39 cellular contexts compared by ENCODE assay signal in the genomic region with DNA sequence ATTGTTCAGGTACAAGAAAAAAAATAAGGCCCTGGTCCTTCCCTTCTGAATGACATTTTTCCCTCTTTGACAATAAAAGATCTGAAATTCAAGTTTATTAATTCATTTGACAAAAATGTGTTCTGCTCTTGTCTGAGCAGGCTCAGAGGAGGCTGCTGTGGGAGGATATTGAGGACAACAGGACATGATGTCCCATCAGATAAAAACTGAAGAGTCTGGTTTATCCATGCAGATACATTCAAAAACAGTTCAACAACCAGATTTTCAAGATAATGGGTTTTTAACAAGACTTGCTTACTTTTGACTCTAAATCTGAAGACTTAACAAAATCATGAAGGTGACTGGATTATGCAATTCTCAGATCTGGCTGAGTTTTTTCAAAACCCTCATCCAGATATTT. TPM values are rescaled to one million over a fixed set of nuclear protein-coding genes. Genes with fewer than 3 reads are reported as not detected.
"Had no signal": no experiment of that assay in that cellular context is flagged by ENCODE, and none has a peak within 500 bp of the region (broad histone marks: within the 10 kb centered on the region; RNA-seq: fewer than 3 reads in every experiment).

No MANE protein-coding gene starts in this region.

- H3K27ac ChIP-seq: adrenal gland, body of pancreas, brain microvascular endothelial cell, breast epithelium, VCaP had no signal

- H3K27me3 Mint-ChIP-seq: activated B cell treated with CpG ODN at 0.5 μM for 24 hours; activated CD8-positive, alpha-beta T cell treated with anti-CD3 and anti-CD28 coated beads for 36 hours; activated naive CD8-positive, alpha-beta T cell treated with anti-CD3 and anti-CD28 coated beads for 36 hours; central memory CD8-positive, alpha-beta T cell had no signal

- H3K27ac Mint-ChIP-seq: activated B cell treated with CpG ODN at 0.5 μM for 24 hours; activated CD4-positive, alpha-beta memory T cell treated with anti-CD3 and anti-CD28 coated beads for 36 hours; activated CD8-positive, alpha-beta T cell treated with anti-CD3 and anti-CD28 coated beads for 36 hours; activated naive CD4-positive, alpha-beta T cell treated with anti-CD3 and anti-CD28 coated beads for 36 hours; activated naive CD4-positive, alpha-beta T cell treated with anti-CD3 and anti-CD28 coated beads, Interleukin-2, amount 50 U/mL, for 72 hours; activated naive CD8-positive, alpha-beta T cell treated with anti-CD3 and anti-CD28 coated beads for 36 hours; activated T-cell treated with anti-CD3 and anti-CD28 coated beads, Interleukin-2, amount 50 U/mL, for 72 hours; activated T-helper 1 cell treated with anti-CD3 and anti-CD28 coated beads, Interleukin-12 subunit alpha, Interleukin-12 subunit beta, Interleukin-2, Interleukin-4 antibody, amounts not matched to agents 30 ng/mL and 10 ng/mL and 1 ng/mL, durations not matched to agents 14 hours and 24 hours and 36 hours; activated T-helper 17 cell treated with anti-CD3 and anti-CD28 coated beads, Interleukin-2, amount 50 U/mL, for 72 hours; T-helper 1 cell treated with Interleukin-12 subunit alpha and Interleukin-12 subunit beta and Interleukin-4 antibody, amounts not matched to agents 30 μg/mL and 1 μg/mL, for 36 hours; T-helper 2 cell treated with Interferon-gamma antibody and Interleukin-4, amounts not matched to agents 5 μg/mL and 100 μg/mL, for 36 hours had no signal

- H3K4me3 ChIP-seq: adrenal gland, body of pancreas, breast epithelium had no signal

- H3K36me3 Mint-ChIP-seq: activated CD4-positive, alpha-beta memory T cell treated with anti-CD3 and anti-CD28 coated beads for 36 hours; activated naive CD4-positive, alpha-beta T cell treated with anti-CD3 and anti-CD28 coated beads, Interleukin-2, amount 50 U/mL, for 72 hours; activated naive CD8-positive, alpha-beta T cell treated with anti-CD3 and anti-CD28 coated beads for 36 hours had no signal

- H3K4me3 Mint-ChIP-seq: activated B cell treated with CpG ODN at 0.5 μM for 24 hours; activated CD4-positive, alpha-beta memory T cell treated with anti-CD3 and anti-CD28 coated beads for 36 hours; activated CD8-positive, alpha-beta T cell treated with anti-CD3 and anti-CD28 coated beads for 36 hours; activated naive CD4-positive, alpha-beta T cell treated with anti-CD3 and anti-CD28 coated beads for 36 hours; activated naive CD8-positive, alpha-beta T cell treated with anti-CD3 and anti-CD28 coated beads for 36 hours; activated T-cell treated with anti-CD3 and anti-CD28 coated beads, Interleukin-2, amount 50 U/mL, for 4 hours; activated T-cell treated with anti-CD3 and anti-CD28 coated beads, Interleukin-2, amount 50 U/mL, for 72 hours; activated T-helper 1 cell treated with anti-CD3 and anti-CD28 coated beads, Interleukin-12 subunit alpha, Interleukin-12 subunit beta, Interleukin-2, Interleukin-4 antibody, amounts not matched to agents 30 ng/mL and 10 ng/mL and 1 ng/mL, durations not matched to agents 14 hours and 24 hours and 36 hours; activated T-helper 17 cell treated with anti-CD3 and anti-CD28 coated beads, Interleukin-2, amount 50 U/mL, for 72 hours; central memory CD8-positive, alpha-beta T cell; T-helper 1 cell treated with Interleukin-12 subunit alpha and Interleukin-12 subunit beta and Interleukin-4 antibody, amounts not matched to agents 30 μg/mL and 1 μg/mL, for 36 hours; T-helper 2 cell treated with Interferon-gamma antibody and Interleukin-4, amounts not matched to agents 5 μg/mL and 100 μg/mL, for 36 hours had no signal

- DNase-seq: activated B cell treated with CpG ODN at 0.5 μM for 24 hours; activated CD4-positive, alpha-beta memory T cell treated with anti-CD3 and anti-CD28 coated beads for 36 hours; activated CD4-positive, alpha-beta T cell treated with anti-CD3 and anti-CD28 coated beads for 4 hours; activated CD4-positive, alpha-beta T cell treated with anti-CD3 and anti-CD28 coated beads, Interleukin-2, amount 50 U/mL, for 1 hour; activated CD4-positive, alpha-beta T cell treated with anti-CD3 and anti-CD28 coated beads, Interleukin-2, amount 50 U/mL, for 4 hours; activated CD4-positive, CD25-positive, alpha-beta regulatory T cell treated with anti-CD3 and anti-CD28 coated beads, Interleukin-2, amount 50 U/mL, for 72 hours; activated CD8-positive, alpha-beta memory T cell treated with anti-CD3 and anti-CD28 coated beads, Interleukin-2, amount 50 U/mL, for 4 hours; activated CD8-positive, alpha-beta T cell treated with anti-CD3 and anti-CD28 coated beads for 36 hours; activated effector memory CD4-positive, alpha-beta T cell treated with anti-CD3 and anti-CD28 coated beads, Interleukin-2, amount 50 U/mL, for 16 hours; activated gamma-delta T cell treated with Interleukin-2 at 50 U/mL for 16 hours; activated naive CD4-positive, alpha-beta T cell; activated naive CD4-positive, alpha-beta T cell treated with anti-CD3 and anti-CD28 coated beads for 36 hours; activated naive CD4-positive, alpha-beta T cell treated with anti-CD3 and anti-CD28 coated beads, Interleukin-2, amount 50 U/mL, for 16 hours; activated naive CD8-positive, alpha-beta T cell treated with anti-CD3 and anti-CD28 coated beads for 36 hours; activated T-cell treated with anti-CD3 and anti-CD28 coated beads for 4 hours; activated T-cell treated with anti-CD3 and anti-CD28 coated beads, Interleukin-2, amount 50 U/mL, for 1 hour; activated T-cell treated with anti-CD3 and anti-CD28 coated beads, Interleukin-2, amount 50 U/mL, for 4 hours; activated T-cell treated with anti-CD3 and anti-CD28 coated beads, Interleukin-2, amount 50 U/mL, for 72 hours; adrenal gland; amniotic stem cell; aorta; body of pancreas; brain microvascular endothelial cell; cerebellar nuclear complex; T-helper 1 cell; T-helper 2 cell; T-helper 9 cell had no signal

- H3K9me3 Mint-ChIP-seq: activated B cell treated with CpG ODN at 0.5 μM for 24 hours; activated CD4-positive, alpha-beta memory T cell treated with anti-CD3 and anti-CD28 coated beads for 36 hours; activated CD8-positive, alpha-beta T cell treated with anti-CD3 and anti-CD28 coated beads for 36 hours; activated naive CD4-positive, alpha-beta T cell treated with anti-CD3 and anti-CD28 coated beads for 36 hours; activated naive CD4-positive, alpha-beta T cell treated with anti-CD3 and anti-CD28 coated beads, Interleukin-2, amount 50 U/mL, for 72 hours; activated naive CD8-positive, alpha-beta T cell treated with anti-CD3 and anti-CD28 coated beads for 36 hours; activated T-cell treated with anti-CD3 and anti-CD28 coated beads, Interleukin-2, amount 50 U/mL, for 4 hours; activated T-cell treated with anti-CD3 and anti-CD28 coated beads, Interleukin-2, amount 50 U/mL, for 72 hours; activated T-helper 1 cell treated with anti-CD3 and anti-CD28 coated beads, Interleukin-12 subunit alpha, Interleukin-12 subunit beta, Interleukin-2, Interleukin-4 antibody, amounts not matched to agents 30 ng/mL and 10 ng/mL and 1 ng/mL, durations not matched to agents 14 hours and 24 hours and 36 hours; activated T-helper 17 cell treated with anti-CD3 and anti-CD28 coated beads, Interleukin-2, amount 50 U/mL, for 72 hours; central memory CD8-positive, alpha-beta T cell; T-helper 1 cell treated with Interleukin-12 subunit alpha and Interleukin-12 subunit beta and Interleukin-4 antibody, amounts not matched to agents 30 μg/mL and 1 μg/mL, for 36 hours; T-helper 2 cell treated with Interferon-gamma antibody and Interleukin-4, amounts not matched to agents 5 μg/mL and 100 μg/mL, for 36 hours had no signal

- H3K9me3 ChIP-seq: adrenal gland, body of pancreas, breast epithelium had no signal

- H3K27me3 ChIP-seq: adrenal gland, body of pancreas, brain microvascular endothelial cell, breast epithelium had no signal

- H3K36me3 ChIP-seq: adrenal gland, brain microvascular endothelial cell, breast epithelium had no signal

- H3K4me1 ChIP-seq: adrenal gland, body of pancreas, breast epithelium had no signal

- H3K4me1 Mint-ChIP-seq: activated B cell treated with CpG ODN at 0.5 μM for 24 hours; activated T-helper 17 cell treated with anti-CD3 and anti-CD28 coated beads, Interleukin-2, amount 50 U/mL, for 72 hours; central memory CD8-positive, alpha-beta T cell had no signal

- FAIRE-seq: astrocyte, TTC549 had no signal

RNA-seq across cellular contexts. Expression of a gene that starts 36.9 kb away (rescaled TPM):
- total RNA-seq: activated B cell treated with CpG ODN at 0.5 μM for 24 hours; activated CD4-positive, alpha-beta memory T cell treated with anti-CD3 and anti-CD28 coated beads for 36 hours; activated CD8-positive, alpha-beta memory T cell treated with anti-CD3 and anti-CD28 coated beads for 36 hours; activated CD8-positive, alpha-beta T cell treated with anti-CD3 and anti-CD28 coated beads for 36 hours; activated naive CD4-positive, alpha-beta T cell treated with anti-CD3 and anti-CD28 coated beads for 36 hours; activated naive CD4-positive, alpha-beta T cell treated with anti-CD3 and anti-CD28 coated beads, Interleukin-2, amount 50 U/mL, for 72 hours; activated naive CD8-positive, alpha-beta T cell treated with anti-CD3 and anti-CD28 coated beads for 36 hours; activated T-cell treated with anti-CD3 and anti-CD28 coated beads, Interleukin-2, amount 50 U/mL, for 4 hours; activated T-cell treated with anti-CD3 and anti-CD28 coated beads, Interleukin-2, amount 50 U/mL, for 72 hours; activated T-helper 1 cell treated with anti-CD3 and anti-CD28 coated beads, Interleukin-12 subunit alpha, Interleukin-12 subunit beta, Interleukin-2, Interleukin-4 antibody, amounts not matched to agents 30 ng/mL and 10 ng/mL and 1 ng/mL, durations not matched to agents 14 hours and 24 hours and 36 hours; activated T-helper 17 cell treated with anti-CD3 and anti-CD28 coated beads, Interleukin-2, amount 50 U/mL, for 72 hours; aorta; astrocyte; body of pancreas; chondrocyte had no signal
